16 cellular contexts compared by ENCODE assay signal in genomic region chr16:71916397-71916920, GRCh38. TPM values are rescaled to one million over a fixed set of nuclear protein-coding genes. Genes with fewer than 3 reads are reported as not detected.
DNase-seq lines count a peak whose midpoint lies in the region; ATAC-seq and TF ChIP-seq lines count a peak whose summit lies in the region.
"Had no signal": no experiment of that assay in that cellular context is flagged by ENCODE, and none has a peak within 500 bp of the region (broad histone marks: within the 10 kb centered on the region; RNA-seq: fewer than 3 reads in every experiment).

No MANE protein-coding gene starts in this region.

- no peak overlapping the region for H2AK5ac ChIP-seq in trophoblast cell (ENCODE audit: low read length)

- H3K4ac ChIP-seq in trophoblast cell (ENCODE audit: low read depth, low read length), result peak overlapping the region; percentile 48

- H3K14ac ChIP-seq in trophoblast cell (ENCODE audit: low read length), result no peak overlapping the region

- ATAC-seq in SK-N-SH treated with all-trans-retinoic acid at 6 μM for 48 hours (no peak), T-helper 17 cell (no peak)

- H3K9ac ChIP-seq in SK-N-SH (no peak overlapping the region), trophoblast cell (ENCODE audit: low read length) (no peak overlapping the region)
- H3K9ac ChIP-seq: BLaER1 treated with 17β-estradiol and CSF1 and Interleukin-3, amounts not matched to agents 10 nM and 100 nM had no signal

- H3K36me3 ChIP-seq in SK-N-SH (replicated peaks in 1 of 2; ENCODE audit: control insufficient read depth in 1 of 2, insufficient read depth in 2 of 2, low read length in 1 of 2) (peaks cover 37 to 57% of the 10 kb centered on the region in 2 experiments), trophoblast cell (ENCODE audit: control insufficient read depth in 1 of 2, insufficient read depth in 2 of 2, low read length in 2 of 2) (peaks cover 18 to 35% of the 10 kb centered on the region in 2 experiments)

- H2AFZ ChIP-seq in SK-N-SH (ENCODE audit: low read depth) (no peak overlapping the region), trophoblast cell (ENCODE audit: insufficient read depth, low read length, poor library complexity) (no peak overlapping the region)

- H3K18ac ChIP-seq in trophoblast cell (ENCODE audit: low read length), result no peak overlapping the region

- H4K20me1 ChIP-seq in SK-N-SH (ENCODE audit: insufficient read depth), result peaks cover 92% of the 10 kb centered on the region

- H3K4me3 Mint-ChIP-seq in T-helper 17 cell, result no peak overlapping the region
- H3K4me3 Mint-ChIP-seq: dendritic cell treated with granulocyte-macrophage colony-stimulating factor and Interleukin-4, amounts not matched to agents 40 ng/mL and 50 ng/mL, for 4 days had no signal

- H3F3A ChIP-seq in SK-N-SH (replicated peaks; ENCODE audit: insufficient read depth), result peaks cover 30% of the 10 kb centered on the region

- no peak overlapping the region for H4K8ac ChIP-seq in trophoblast cell (ENCODE audit: low read depth, low read length)

- no peak overlapping the region for H4K12ac ChIP-seq in trophoblast cell (ENCODE audit: low read depth, low read length)

- POLR2A ChIA-PET in SK-N-SH (lab: Yijun Ruan, JAX), result no interaction called here

- CTCF ChIA-PET in SK-N-SH (lab: Yijun Ruan, JAX), result interaction anchor here (1.2 kb wide), 1 partner anchor 13 kb away, joined by 3 read pairs; no protein-coding TSS in a partner anchor

- H3K36me3 Mint-ChIP-seq in T-helper 17 cell (ENCODE audit: low read depth), result peaks cover 20% of the 10 kb centered on the region

- no peak overlapping the region for H2BK120ac ChIP-seq in trophoblast cell (ENCODE audit: insufficient read depth, low read length, poor library complexity)

- no peak overlapping the region for H3K23ac ChIP-seq in trophoblast cell (ENCODE audit: low read length)

- no peak overlapping the region for H3K4me2 ChIP-seq in SK-N-SH
- no peak overlapping the region for H3K4me2 ChIP-seq in trophoblast cell (ENCODE audit: low read length)
- H3K4me2 ChIP-seq: BLaER1 treated with 17β-estradiol and CSF1 and Interleukin-3, amounts not matched to agents 10 nM and 100 nM had no signal

- TF ChIP-seq RAD21 in SK-N-SH (IDR thresholded peaks at IDR 0.05; ENCODE audit: low read length), result no peak

- H3K4me1 ChIP-seq in SK-N-SH (ENCODE audit: control insufficient read depth in 1 of 2, insufficient read depth in 2 of 2, low read depth in 1 of 2, low read length in 1 of 2) (peaks cover 0 to 3% of the 10 kb centered on the region in 2 experiments; a peak in 1 of 4 replicates), trophoblast cell (ENCODE audit: control insufficient read depth in 1 of 2, insufficient read depth in 2 of 2, low read length in 2 of 2) (peaks cover 0 to 2% of the 10 kb centered on the region in 2 experiments)

- WGBS in SK-N-SH (ENCODE audit: low lambda C conversion rate), result 94% methylated on average over 11 of the region's 11 CpGs
- no CpG with 5 or more reads among the region's 11 CpGs for WGBS in trophoblast cell (ENCODE audit: extremely low coverage, insufficient coverage, insufficient read length)

- no peaks in the 10 kb centered on the region for H3K9me2 ChIP-seq in SK-N-SH

- H3K4me1 Mint-ChIP-seq in T-helper 17 cell, result peaks cover 48% of the 10 kb centered on the region

- H3K9me3 ChIP-seq in SK-N-SH (no peaks in the 10 kb centered on the region), T-helper 17 cell (ENCODE audit: control insufficient read depth, low read length, poor library complexity, severe bottlenecking) (no peaks in the 10 kb centered on the region), trophoblast cell (ENCODE audit: insufficient read depth, low read depth, low read length) (peaks cover 3% of the 10 kb centered on the region)
- H3K9me3 ChIP-seq: right atrium auricular region had no signal

- no peaks in the 10 kb centered on the region for H3K27me3 Mint-ChIP-seq in T-helper 17 cell
- H3K27me3 Mint-ChIP-seq: dendritic cell treated with granulocyte-macrophage colony-stimulating factor and Interleukin-4, amounts not matched to agents 40 ng/mL and 50 ng/mL, for 4 days had no signal

- no peak overlapping the region for H3K4me3 ChIP-seq in SK-N-SH (ENCODE audit: low read depth in 2 of 2, low read length in 1 of 2)
- H3K4me3 ChIP-seq in fibroblast of the aortic adventitia (ENCODE audit: low read depth, low read length), result no peak overlapping the region
- H3K4me3 ChIP-seq in trophoblast cell (ENCODE audit: low read depth, low read length), result no peak overlapping the region
- H3K4me3 ChIP-seq: BLaER1 treated with 17β-estradiol and CSF1 and Interleukin-3, amounts not matched to agents 10 nM and 100 nM; right atrium auricular region; tibial nerve had no signal

- H3K27ac ChIP-seq in SK-N-SH (ENCODE audit: low read depth in 2 of 2, low read length in 1 of 2) (peak overlapping the region; percentile 44 to 71; a peak in 3 of 4 replicates), trophoblast cell (ENCODE audit: low read depth, low read length) (no peak overlapping the region)
- H3K27ac ChIP-seq: 22Rv1; BLaER1 treated with 17β-estradiol and CSF1 and Interleukin-3, amounts not matched to agents 10 nM and 100 nM; right atrium auricular region; tibial nerve had no signal

- TF ChIP-seq EP300 in SK-N-SH (IDR thresholded peaks at IDR 0.05; ENCODE audit: borderline replicate concordance in 1 of 2, low read depth in 1 of 2, low read length in 1 of 2), result no peak

- H3K79me2 ChIP-seq in SK-N-SH (ENCODE audit: insufficient read depth) (peaks cover 100% of the 10 kb centered on the region), trophoblast cell (ENCODE audit: control insufficient read depth, insufficient read depth, low read length, poor library complexity) (peaks cover 8% of the 10 kb centered on the region)

- H4K91ac ChIP-seq in trophoblast cell (ENCODE audit: low read depth, low read length), result no peak overlapping the region

- H2BK12ac ChIP-seq in trophoblast cell (ENCODE audit: low read length), result no peak overlapping the region

- no peak for TF ChIP-seq POLR2A in erythroblast (IDR thresholded peaks at IDR 0.05; ENCODE audit: low read length)

- no peaks in the 10 kb centered on the region for H3K79me1 ChIP-seq in trophoblast cell (ENCODE audit: low read length)

- DNase-seq in SK-N-SH, result no peak
- no peak for DNase-seq in T-helper 17 cell
- peak; percentile 22 for DNase-seq in fibroblast of the aortic adventitia (ENCODE audit: low read depth)
- DNase-seq in trophoblast cell, result no peak
- DNase-seq in kidney tubule cell (ENCODE audit: low spot score), result no peak
- no peak for DNase-seq in mucosa of gallbladder (ENCODE audit: low spot score)
- DNase-seq in erythroblast (lab: John Stamatoyannopoulos, UW), result no peak
- DNase-seq: DMS79 treated with DMSO at 0.1 percent for 48 hours, NCI-H187 treated with DMSO at 0.1 percent for 48 hours, NCI-H526 had no signal

- H3K27me3 ChIP-seq in SK-N-SH (ENCODE audit: insufficient read depth) (no peaks in the 10 kb centered on the region), trophoblast cell (ENCODE audit: insufficient read depth, low read length) (no peaks in the 10 kb centered on the region)
- H3K27me3 ChIP-seq: BLaER1 treated with 17β-estradiol and CSF1 and Interleukin-3, amounts not matched to agents 10 nM and 100 nM; right atrium auricular region; tibial nerve had no signal

- no peak overlapping the region for H2BK5ac ChIP-seq in trophoblast cell (ENCODE audit: low read depth, low read length, poor library complexity)

- H3K27ac Mint-ChIP-seq in T-helper 17 cell, result peak overlapping the region; percentile 69
- H3K27ac Mint-ChIP-seq: dendritic cell treated with granulocyte-macrophage colony-stimulating factor and Interleukin-4, amounts not matched to agents 40 ng/mL and 50 ng/mL, for 4 days had no signal

- TF ChIP-seq CTCF in SK-N-SH (IDR thresholded peaks at IDR 0.05) (no peak), fibroblast of the aortic adventitia (IDR thresholded peaks at IDR 0.05; ENCODE audit: insufficient read depth, low read length) (no peak)

TF ChIP-seq in SK-N-SH, 30 proteins besides CTCF, POLR2A, EP300 and RAD21:
- TF ChIP-seq PBX3 (IDR thresholded peaks at IDR 0.05), result peak; percentile 22; the same call in 1 of the 2 replicates
- TF ChIP-seq YY1 (IDR thresholded peaks at IDR 0.05; ENCODE audit: low read depth), result no peak

TF ChIP-seq in SK-N-SH treated with all-trans-retinoic acid at 6 μM for 48 hours, 23 proteins besides CTCF, POLR2A, EP300 and RAD21:
- TF ChIP-seq ZNF565 (CRISPR knock-in tag; conservative IDR thresholded peaks at IDR 0.05; ENCODE audit: low read depth), result no peak
- TF ChIP-seq ZFP30 (CRISPR knock-in tag; IDR thresholded peaks at IDR 0.05), result no peak
- no peak for TF ChIP-seq ZNF8 (CRISPR knock-in tag; IDR thresholded peaks at IDR 0.05)
- TF ChIP-seq ZNF70 (CRISPR knock-in tag; IDR thresholded peaks at IDR 0.05), result no peak

RNA-seq across cellular contexts. Expression of gene IST1, which starts 21.1 kb away (rescaled TPM):
- 133 and 187 TPM in 2 replicates for polyA plus RNA-seq in SK-N-SH (2012; rRNA removed)
- polyA plus RNA-seq in SK-N-SH (2012; cell fraction: cytosol; rRNA removed), result 123 and 127 TPM in 2 replicates
- 213 and 350 TPM in 2 replicates for polyA plus RNA-seq in SK-N-SH (2012; cell fraction: nucleus; rRNA removed)
- total RNA-seq in T-helper 17 cell, result 100 to 1,000 TPM; 262 to 283 TPM
- 172 and 273 TPM in 2 replicates for total RNA-seq in fibroblast of the aortic adventitia (ENCODE audit: low replicate concordance)
- polyA plus RNA-seq in trophoblast cell (2013), result 130 and 131 TPM in 2 replicates
- 225 TPM for total RNA-seq in mucosa of gallbladder

RNA-seq across cellular contexts. Expression of gene ZNF821, which starts 32.5 kb away (rescaled TPM):
- polyA plus RNA-seq in SK-N-SH (2012; rRNA removed), result 7.7 and 8.8 TPM in 2 replicates
- polyA plus RNA-seq in SK-N-SH (2012; cell fraction: cytosol; rRNA removed), result 5.7 and 7.4 TPM in 2 replicates
- polyA plus RNA-seq in SK-N-SH (2012; cell fraction: nucleus; rRNA removed), result 13.5 and 21.4 TPM in 2 replicates
- total RNA-seq in T-helper 17 cell (10 to 100 TPM; 12.2 to 14.1 TPM), fibroblast of the aortic adventitia (ENCODE audit: low replicate concordance) (3.1 and 7.3 TPM in 2 replicates), mucosa of gallbladder (9.3 TPM)
- 5.6 and 5.8 TPM in 2 replicates for polyA plus RNA-seq in trophoblast cell (2013)
